Comparison of ENCODE assay signal across 9 cellular contexts in genomic region chr2:239751719-239752355, GRCh38.
A peak's percentile ranks its signal among the peaks of the same experiment; 100 is the strongest.
DNase-seq lines count a peak whose midpoint lies in the region; ATAC-seq and TF ChIP-seq lines count a peak whose summit lies in the region.
"Had no signal": no experiment of that assay in that cellular context is flagged by ENCODE, and none has a peak within 500 bp of the region (broad histone marks: within the 10 kb centered on the region; RNA-seq: fewer than 3 reads in every experiment).

No MANE protein-coding gene starts in this region.

- H3K27ac Mint-ChIP-seq in naive B cell: peak overlapping the region in 1 of 6 donors; percentile 62

- H3K4me3 Mint-ChIP-seq in naive B cell: peak overlapping the region in 4 of 8 donors; percentile 29 to 46 (median 34)

- TF ChIP-seq EP300 in tibial nerve (IDR thresholded peaks at IDR 0.05): no peak

- peaks cover 0 to 7% (median 0%) of the 10 kb centered on the region in 7 donors for H3K9me3 Mint-ChIP-seq in naive B cell

- ATAC-seq in Right ventricle myocardium inferior (no peak), naive B cell (ENCODE audit: low read depth in 2 of 2) (peak; percentile 71 to 79), upper lobe of right lung (peak; percentile 63), GM18868 (IDR thresholded peaks at IDR 0.05; ENCODE audit: unreplicated experiment) (no peak)
- ATAC-seq: A549 had no signal

- TF ChIP-seq CTCF in upper lobe of right lung (IDR thresholded peaks at IDR 0.05): no peak
- no peak for TF ChIP-seq CTCF in tibial nerve (IDR thresholded peaks at IDR 0.05)

- H3K27me3 Mint-ChIP-seq in naive B cell: peaks cover 7 to 16% (median 12%) of the 10 kb centered on the region in 3 donors

- peaks cover 16% of the 10 kb centered on the region for H3K4me1 ChIP-seq in upper lobe of right lung
- H3K4me1 ChIP-seq in tibial nerve: peaks cover 0 to 23% (median 7%) of the 10 kb centered on the region in 4 donors
- H3K4me1 ChIP-seq: A549 had no signal

- H3K4me1 Mint-ChIP-seq in naive B cell: peaks cover 11 to 22% (median 15%) of the 10 kb centered on the region in 3 donors

- 7 to 25% methylated on average over 12 to 17 of the region's 23 CpGs for WGBS in tibial nerve, 2 donors

- H3K4me3 ChIP-seq in upper lobe of right lung (no peak overlapping the region), tibial nerve (no peak overlapping the region)
- H3K4me3 ChIP-seq: A549 had no signal

- H3K36me3 Mint-ChIP-seq in naive B cell: no peaks in the 10 kb centered on the region

- DNase-seq in Right ventricle myocardium inferior (ENCODE audit: missing footprints) (peak; percentile 71), cardiac septum (ENCODE audit: low spot score) (no peak), naive B cell (peak; percentile 4), upper lobe of right lung (no peak), T-helper 9 cell (no peak), tibial nerve (ENCODE audit: low spot score in 2 of 2) (no peak)
- DNase-seq in activated naive CD4-positive, alpha-beta T cell treated with anti-CD3 and anti-CD28 coated beads, Interleukin-2, amount 50 U/mL, for 16 hours: peak; percentile 54

- intact Hi-C loops in Right ventricle myocardium inferior (cut with DNase I): no loop called here
- intact Hi-C loops in cardiac septum (cut with DNase I): no loop called here
- intact Hi-C loops in upper lobe of right lung (cut with DNase I): no loop called here

- H3K27me3 ChIP-seq in upper lobe of right lung (no peaks in the 10 kb centered on the region), tibial nerve (no peaks in the 10 kb centered on the region)

- no peak for TF ChIP-seq POLR2A in tibial nerve (IDR thresholded peaks at IDR 0.05)

- no peaks in the 10 kb centered on the region for H3K9me3 ChIP-seq in upper lobe of right lung
- no peaks in the 10 kb centered on the region for H3K9me3 ChIP-seq in tibial nerve
- H3K9me3 ChIP-seq: A549 had no signal

- no peaks in the 10 kb centered on the region for H3K36me3 ChIP-seq in upper lobe of right lung
- H3K36me3 ChIP-seq in tibial nerve: no peaks in the 10 kb centered on the region

- H3K27ac ChIP-seq in upper lobe of right lung: no peak overlapping the region
- no peak overlapping the region for H3K27ac ChIP-seq in tibial nerve
- H3K27ac ChIP-seq: A549 had no signal

Comparison
In these comparisons a context has a peak if more than half of its experiments do, and no peak if none do; other contexts are left out.
1. DNase-seq: peak in Right ventricle myocardium inferior (single experiment), activated naive CD4-positive, alpha-beta T cell treated with anti-CD3 and anti-CD28 coated beads, Interleukin-2, amount 50 U/mL, for 16 hours (single experiment) and naive B cell (single experiment); none in cardiac septum (single experiment), upper lobe of right lung (single experiment), T-helper 9 cell (single experiment) and tibial nerve (0 of 2).
2. ATAC-seq: peak in naive B cell (2 of 2) and upper lobe of right lung (single experiment); none in Right ventricle myocardium inferior (single experiment) and GM18868 (single experiment).